1 cellular context compared by ENCODE assay signal in genomic region chr7:157043745-157044144, GRCh38.
TF ChIP-seq lines count a peak whose summit lies in the region.

No MANE protein-coding gene starts in this region.

TF ChIP-seq in SK-N-SH, 30 proteins besides CTCF, POLR2A, EP300 and RAD21 (continued from another document):
- TF ChIP-seq REST (IDR thresholded peaks at IDR 0.05; ENCODE audit: low read depth, low read length) (no peak), USF1 (IDR thresholded peaks at IDR 0.05; ENCODE audit: borderline replicate concordance, low read depth) (no peak), IRF3 (IDR thresholded peaks at IDR 0.05; ENCODE audit: low read depth, low read length) (no peak), EZH2phosphoT487 (IDR thresholded peaks at IDR 0.05; ENCODE audit: borderline replicate concordance, low read depth) (no peak), ZBTB33 (IDR thresholded peaks at IDR 0.05; ENCODE audit: borderline replicate concordance, low read depth) (no peak)
